ENCODE assay signal across 11 cellular contexts in genomic region chr16:72291531-72291981, GRCh38.
DNase-seq lines count a peak whose midpoint lies in the region; ATAC-seq and TF ChIP-seq lines count a peak whose summit lies in the region.
"Had no signal": no experiment of that assay in that cellular context is flagged by ENCODE, and none has a peak within 500 bp of the region (broad histone marks: within the 10 kb centered on the region; RNA-seq: fewer than 3 reads in every experiment).

No MANE protein-coding gene starts in this region.

- H3K4me1 ChIP-seq in mucosa of descending colon (ENCODE audit: low read depth) = peaks cover 4% of the 10 kb centered on the region

- DNase-seq in AG04449 (ENCODE audit: low read depth, low spot score) = peak; percentile 92
- peak; percentile 4 for DNase-seq in MV-4-11 (lab: John Stamatoyannopoulos, UW)
- peak; percentile 89 for DNase-seq in dedifferentiated amniotic fluid mesenchymal stem cell (ENCODE audit: extremely low spot score)
- DNase-seq in mucosa of descending colon = no peak
- DNase-seq in activated CD4-positive, alpha-beta T cell treated with anti-CD3 and anti-CD28 coated beads for 1 hour = no peak
- no peak for DNase-seq in DMS79 treated with DMSO at 0.1 percent for 48 hours (lab: John Stamatoyannopoulos, UW)
- DNase-seq: CD4-positive, alpha-beta memory T cell; NCI-H526 treated with DMSO at 0.1 percent for 48 hours had no signal

- CTCF ChIA-PET in AG04449 (lab: Yijun Ruan, JAX) = interaction anchor here (0.9 to 1.8 kb wide), 4 partner anchors 10 to 108 kb away, joined by 3 to 5 read pairs (median 5); no protein-coding TSS in a partner anchor

- peak; percentile 95 for ATAC-seq in mucosa of descending colon
- no peak for ATAC-seq in HG03460 (IDR thresholded peaks at IDR 0.05; ENCODE audit: unreplicated experiment)
- no peak for ATAC-seq in GM18519 (IDR thresholded peaks at IDR 0.05; ENCODE audit: low FRiP score, unreplicated experiment)

- no peaks in the 10 kb centered on the region for H3K36me3 ChIP-seq in mucosa of descending colon (ENCODE audit: low read depth)
- H3K36me3 ChIP-seq: neutrophil had no signal

- intact Hi-C loops in mucosa of descending colon (cut with DNase I, micrococcal nuclease) = no loop called here

- no peak for TF ChIP-seq CTCF in AG04449 (IDR thresholded peaks at IDR 0.05; ENCODE audit: insufficient read depth, low read length, missing control alignments)
- TF ChIP-seq CTCF in mucosa of descending colon (IDR thresholded peaks at IDR 0.05) = no peak

- no peaks in the 10 kb centered on the region for H3K9me3 ChIP-seq in mucosa of descending colon
- H3K9me3 ChIP-seq: neutrophil had no signal

- POLR2A ChIA-PET in AG04449 (lab: Yijun Ruan, JAX) = interaction anchor here (0.9 to 1.2 kb wide), 5 partner anchors 20 to 202 kb away, joined by 3 to 15 read pairs (median 6); no protein-coding TSS in a partner anchor

- H3K4me3 ChIP-seq in AG04449 (ENCODE audit: low read depth, low read length) (no peak overlapping the region), mucosa of descending colon (no peak overlapping the region)

Comparison
In these comparisons a context has a peak if more than half of its experiments do, and no peak if none do; other contexts are left out.
1. DNase-seq: peak in AG04449 (single experiment), MV-4-11 (single experiment) and dedifferentiated amniotic fluid mesenchymal stem cell (single experiment); none in mucosa of descending colon (0 of 3), activated CD4-positive, alpha-beta T cell treated with anti-CD3 and anti-CD28 coated beads for 1 hour (single experiment) and DMS79 treated with DMSO at 0.1 percent for 48 hours (single experiment).